6 cellular contexts compared by ENCODE assay signal in the genomic region with DNA sequence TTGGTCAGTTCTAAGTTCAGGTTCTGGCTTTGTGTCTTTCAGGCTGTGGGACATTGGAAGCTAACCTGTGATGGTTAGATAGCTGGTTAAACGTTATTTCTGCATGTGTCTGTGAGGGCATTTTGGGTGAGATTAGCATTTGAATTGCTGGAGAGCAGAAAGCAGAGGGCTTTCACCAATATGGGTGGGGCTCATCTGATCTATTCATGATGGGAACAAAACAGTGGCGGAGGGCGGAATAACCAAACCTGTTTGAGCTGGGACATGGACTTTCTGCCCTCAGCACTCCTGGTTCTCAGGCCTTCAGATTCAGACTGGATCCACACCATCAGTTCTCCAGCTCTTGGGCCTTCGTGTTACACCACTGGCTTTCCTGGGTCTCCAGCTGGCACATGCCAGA.
"Had no signal": no experiment of that assay in that cellular context is flagged by ENCODE, and none has a peak within 500 bp of the region (broad histone marks: within the 10 kb centered on the region; RNA-seq: fewer than 3 reads in every experiment).

No MANE protein-coding gene starts in this region.

- H3K27ac Mint-ChIP-seq: IgD-negative memory B cell had no signal

- H3K27ac ChIP-seq: HL-60 had no signal

- ATAC-seq: HepG2 had no signal

- H3K4me1 Mint-ChIP-seq: IgD-negative memory B cell had no signal

- DNase-seq: GOT3, H7, HCEC 1CT had no signal

- H3K4me3 Mint-ChIP-seq: IgD-negative memory B cell had no signal

- H3K36me3 Mint-ChIP-seq: IgD-negative memory B cell had no signal
